Comparison of ENCODE assay signal across 1 cellular context in the genomic region with DNA sequence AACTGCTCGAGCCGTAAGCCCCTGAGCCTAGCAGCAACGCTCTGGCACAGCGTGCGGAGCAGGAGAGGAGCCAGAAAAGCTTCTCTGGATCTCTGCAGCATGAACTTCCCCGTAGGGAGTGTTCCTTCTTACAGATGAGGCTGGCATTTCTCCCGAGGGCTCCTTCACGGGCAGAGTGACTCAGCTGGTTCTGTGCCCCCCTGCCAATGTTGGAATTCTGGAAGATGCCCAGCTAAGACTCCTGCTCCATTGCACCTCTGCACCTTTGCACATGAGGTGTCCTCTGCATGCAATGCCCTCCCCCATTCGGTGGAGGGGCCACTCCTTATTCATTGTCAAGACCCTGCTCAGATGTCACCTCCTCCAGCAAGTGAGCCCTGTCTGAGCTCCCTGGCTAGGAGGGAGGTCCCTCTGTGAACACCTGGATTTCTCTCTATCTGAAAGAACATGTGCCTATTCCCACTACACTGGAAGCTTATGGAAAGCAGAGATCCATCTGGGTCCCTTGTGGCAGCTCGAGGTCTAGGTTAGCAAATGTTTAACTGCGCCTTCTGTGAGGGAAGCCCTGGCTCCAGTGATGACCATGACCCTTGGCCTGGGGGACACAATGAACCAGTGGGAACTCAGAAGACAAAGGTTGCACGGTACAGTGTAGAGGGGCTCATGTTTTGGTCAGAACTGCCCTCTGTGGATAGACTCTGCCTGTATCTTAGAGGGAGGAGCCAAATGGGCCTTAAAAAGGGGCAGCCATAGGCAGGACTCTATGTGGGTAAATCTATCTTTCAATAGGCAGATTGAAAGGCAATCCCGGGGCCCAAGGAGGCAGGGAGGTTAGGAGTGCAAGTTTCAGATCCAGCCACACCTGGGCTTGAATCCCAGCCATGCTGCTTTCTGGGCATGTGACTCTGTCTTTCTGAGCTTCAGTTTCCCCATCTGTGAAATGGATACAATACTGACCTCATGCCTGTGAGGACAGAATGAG.
A peak's percentile ranks its signal among the peaks of the same experiment; 100 is the strongest.
TF ChIP-seq lines count a peak whose summit lies in the region.

No MANE protein-coding gene starts in this region.

TF ChIP-seq in HepG2, 621 proteins besides CTCF, POLR2A, EP300 and RAD21 (continued from another document and continues in another):
- TF ChIP-seq, protein P1, sequence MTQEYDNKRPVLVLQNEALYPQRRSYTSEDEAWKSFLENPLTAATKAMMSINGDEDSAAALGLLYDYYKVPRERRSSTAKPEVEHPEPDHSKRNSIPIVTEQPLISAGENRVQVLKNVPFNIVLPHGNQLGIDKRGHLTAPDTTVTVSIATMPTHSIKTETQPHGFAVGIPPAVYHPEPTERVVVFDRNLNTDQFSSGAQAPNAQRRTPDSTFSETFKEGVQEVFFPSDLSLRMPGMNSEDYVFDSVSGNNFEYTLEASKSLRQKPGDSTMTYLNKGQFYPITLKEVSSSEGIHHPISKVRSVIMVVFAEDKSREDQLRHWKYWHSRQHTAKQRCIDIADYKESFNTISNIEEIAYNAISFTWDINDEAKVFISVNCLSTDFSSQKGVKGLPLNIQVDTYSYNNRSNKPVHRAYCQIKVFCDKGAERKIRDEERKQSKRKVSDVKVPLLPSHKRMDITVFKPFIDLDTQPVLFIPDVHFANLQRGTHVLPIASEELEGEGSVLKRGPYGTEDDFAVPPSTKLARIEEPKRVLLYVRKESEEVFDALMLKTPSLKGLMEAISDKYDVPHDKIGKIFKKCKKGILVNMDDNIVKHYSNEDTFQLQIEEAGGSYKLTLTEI (CRISPR knock-in tag; conservative IDR thresholded peaks at IDR 0.05) = no peak
- TF ChIP-seq MED1 (CRISPR knock-in tag; IDR thresholded peaks at IDR 0.05) (peak; percentile 79), TCF7L2 (IDR thresholded peaks at IDR 0.05; ENCODE audit: low read depth, low read length) (no peak), ZNF550 (CRISPR knock-in tag; IDR thresholded peaks at IDR 0.05; ENCODE audit: borderline replicate concordance) (no peak), ZNF788 (CRISPR knock-in tag; IDR thresholded peaks at IDR 0.05; ENCODE audit: borderline replicate concordance) (peak; percentile 69; the same call in 1 of the 2 replicates), ZFP62 (CRISPR knock-in tag; IDR thresholded peaks at IDR 0.05) (no peak), SPEN (CRISPR knock-in tag; IDR thresholded peaks at IDR 0.05; ENCODE audit: low read depth) (peak; percentile 68; the same call in 1 of the 2 replicates), ZNF10 (CRISPR knock-in tag; IDR thresholded peaks at IDR 0.05; ENCODE audit: borderline replicate concordance, low read depth) (no peak), YEATS2 (CRISPR knock-in tag; IDR thresholded peaks at IDR 0.05; ENCODE audit: borderline replicate concordance) (0 out of 2 replicates have a peak, but pooled peaks have one; percentile 16), ZNF75D (CRISPR knock-in tag; IDR thresholded peaks at IDR 0.05; ENCODE audit: borderline replicate concordance) (no peak), ZNF883 (CRISPR knock-in tag; IDR thresholded peaks at IDR 0.05; ENCODE audit: not compliant biosample characterization) (no peak), ZNF335 (CRISPR knock-in tag; IDR thresholded peaks at IDR 0.05) (no peak), NCOA1 (CRISPR knock-in tag; IDR thresholded peaks at IDR 0.05) (peak; percentile 78; the same call in 1 of the 2 replicates), KDM5A (IDR thresholded peaks at IDR 0.05; ENCODE audit: borderline replicate concordance, low read length) (no peak), ZNF446 (CRISPR knock-in tag; IDR thresholded peaks at IDR 0.05) (no peak), ZNF547 (CRISPR knock-in tag; IDR thresholded peaks at IDR 0.05) (no peak), ZNF484 (CRISPR knock-in tag; IDR thresholded peaks at IDR 0.05; ENCODE audit: borderline replicate concordance, low read depth) (no peak), ZKSCAN8 (CRISPR knock-in tag; IDR thresholded peaks at IDR 0.05; ENCODE audit: borderline replicate concordance) (peak; percentile 55; the same call in 1 of the 2 replicates), KLF9 (CRISPR knock-in tag; IDR thresholded peaks at IDR 0.05; ENCODE audit: low read depth) (no peak), HOXA9 (CRISPR knock-in tag; IDR thresholded peaks at IDR 0.05; ENCODE audit: borderline replicate concordance) (no peak), ZNF350 (CRISPR knock-in tag; IDR thresholded peaks at IDR 0.05; ENCODE audit: borderline replicate concordance, low read depth) (peak; percentile 64; the same call in 1 of the 2 replicates), FOXP1 (IDR thresholded peaks at IDR 0.05) (no peak), FOXP1 (CRISPR knock-in tag; IDR thresholded peaks at IDR 0.05) (peak; percentile 69; the same call in 1 of the 2 replicates), ZNF83 (CRISPR knock-in tag; IDR thresholded peaks at IDR 0.05; ENCODE audit: borderline replicate concordance) (no peak), HNRNPH1 (optimal IDR thresholded peaks at IDR 0.05; ENCODE audit: low read depth, low read length) (no peak), ZNF768 (CRISPR knock-in tag; IDR thresholded peaks at IDR 0.05) (no peak), FOXK1 (CRISPR knock-in tag; IDR thresholded peaks at IDR 0.05; ENCODE audit: borderline replicate concordance, low read depth) (peak; percentile 77; the same call in 1 of the 2 replicates), ATAD3A (CRISPR knock-in tag; IDR thresholded peaks at IDR 0.05) (no peak), CEBPB (IDR thresholded peaks at IDR 0.05; ENCODE audit: borderline replicate concordance, low read depth, low read length) (no peak), ATRX (CRISPR knock-in tag; IDR thresholded peaks at IDR 0.05; ENCODE audit: borderline replicate concordance) (no peak), NFE2 (CRISPR knock-in tag; IDR thresholded peaks at IDR 0.05) (no peak)
- TF ChIP-seq, protein P2, sequence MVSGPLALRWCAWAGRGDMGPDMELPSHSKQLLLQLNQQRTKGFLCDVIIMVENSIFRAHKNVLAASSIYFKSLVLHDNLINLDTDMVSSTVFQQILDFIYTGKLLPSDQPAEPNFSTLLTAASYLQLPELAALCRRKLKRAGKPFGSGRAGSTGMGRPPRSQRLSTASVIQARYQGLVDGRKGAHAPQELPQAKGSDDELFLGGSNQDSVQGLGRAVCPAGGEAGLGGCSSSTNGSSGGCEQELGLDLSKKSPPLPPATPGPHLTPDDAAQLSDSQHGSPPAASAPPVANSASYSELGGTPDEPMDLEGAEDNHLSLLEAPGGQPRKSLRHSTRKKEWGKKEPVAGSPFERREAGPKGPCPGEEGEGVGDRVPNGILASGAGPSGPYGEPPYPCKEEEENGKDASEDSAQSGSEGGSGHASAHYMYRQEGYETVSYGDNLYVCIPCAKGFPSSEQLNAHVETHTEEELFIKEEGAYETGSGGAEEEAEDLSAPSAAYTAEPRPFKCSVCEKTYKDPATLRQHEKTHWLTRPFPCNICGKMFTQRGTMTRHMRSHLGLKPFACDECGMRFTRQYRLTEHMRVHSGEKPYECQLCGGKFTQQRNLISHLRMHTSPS (CRISPR knock-in tag; IDR thresholded peaks at IDR 0.05; ENCODE audit: low read depth) = no peak
- TF ChIP-seq, protein P3, sequence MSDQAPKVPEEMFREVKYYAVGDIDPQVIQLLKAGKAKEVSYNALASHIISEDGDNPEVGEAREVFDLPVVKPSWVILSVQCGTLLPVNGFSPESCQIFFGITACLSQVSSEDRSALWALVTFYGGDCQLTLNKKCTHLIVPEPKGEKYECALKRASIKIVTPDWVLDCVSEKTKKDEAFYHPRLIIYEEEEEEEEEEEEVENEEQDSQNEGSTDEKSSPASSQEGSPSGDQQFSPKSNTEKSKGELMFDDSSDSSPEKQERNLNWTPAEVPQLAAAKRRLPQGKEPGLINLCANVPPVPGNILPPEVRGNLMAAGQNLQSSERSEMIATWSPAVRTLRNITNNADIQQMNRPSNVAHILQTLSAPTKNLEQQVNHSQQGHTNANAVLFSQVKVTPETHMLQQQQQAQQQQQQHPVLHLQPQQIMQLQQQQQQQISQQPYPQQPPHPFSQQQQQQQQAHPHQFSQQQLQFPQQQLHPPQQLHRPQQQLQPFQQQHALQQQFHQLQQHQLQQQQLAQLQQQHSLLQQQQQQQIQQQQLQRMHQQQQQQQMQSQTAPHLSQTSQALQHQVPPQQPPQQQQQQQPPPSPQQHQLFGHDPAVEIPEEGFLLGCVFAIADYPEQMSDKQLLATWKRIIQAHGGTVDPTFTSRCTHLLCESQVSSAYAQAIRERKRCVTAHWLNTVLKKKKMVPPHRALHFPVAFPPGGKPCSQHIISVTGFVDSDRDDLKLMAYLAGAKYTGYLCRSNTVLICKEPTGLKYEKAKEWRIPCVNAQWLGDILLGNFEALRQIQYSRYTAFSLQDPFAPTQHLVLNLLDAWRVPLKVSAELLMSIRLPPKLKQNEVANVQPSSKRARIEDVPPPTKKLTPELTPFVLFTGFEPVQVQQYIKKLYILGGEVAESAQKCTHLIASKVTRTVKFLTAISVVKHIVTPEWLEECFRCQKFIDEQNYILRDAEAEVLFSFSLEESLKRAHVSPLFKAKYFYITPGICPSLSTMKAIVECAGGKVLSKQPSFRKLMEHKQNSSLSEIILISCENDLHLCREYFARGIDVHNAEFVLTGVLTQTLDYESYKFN (CRISPR knock-in tag; conservative IDR thresholded peaks at IDR 0.05) = peak; percentile 96
- TF ChIP-seq, protein P4, sequence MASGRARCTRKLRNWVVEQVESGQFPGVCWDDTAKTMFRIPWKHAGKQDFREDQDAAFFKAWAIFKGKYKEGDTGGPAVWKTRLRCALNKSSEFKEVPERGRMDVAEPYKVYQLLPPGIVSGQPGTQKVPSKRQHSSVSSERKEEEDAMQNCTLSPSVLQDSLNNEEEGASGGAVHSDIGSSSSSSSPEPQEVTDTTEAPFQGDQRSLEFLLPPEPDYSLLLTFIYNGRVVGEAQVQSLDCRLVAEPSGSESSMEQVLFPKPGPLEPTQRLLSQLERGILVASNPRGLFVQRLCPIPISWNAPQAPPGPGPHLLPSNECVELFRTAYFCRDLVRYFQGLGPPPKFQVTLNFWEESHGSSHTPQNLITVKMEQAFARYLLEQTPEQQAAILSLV (CRISPR knock-in tag; IDR thresholded peaks at IDR 0.05; ENCODE audit: borderline replicate concordance) = peak; percentile 22; the same call in 1 of the 2 replicates
- TF ChIP-seq, protein P5, sequence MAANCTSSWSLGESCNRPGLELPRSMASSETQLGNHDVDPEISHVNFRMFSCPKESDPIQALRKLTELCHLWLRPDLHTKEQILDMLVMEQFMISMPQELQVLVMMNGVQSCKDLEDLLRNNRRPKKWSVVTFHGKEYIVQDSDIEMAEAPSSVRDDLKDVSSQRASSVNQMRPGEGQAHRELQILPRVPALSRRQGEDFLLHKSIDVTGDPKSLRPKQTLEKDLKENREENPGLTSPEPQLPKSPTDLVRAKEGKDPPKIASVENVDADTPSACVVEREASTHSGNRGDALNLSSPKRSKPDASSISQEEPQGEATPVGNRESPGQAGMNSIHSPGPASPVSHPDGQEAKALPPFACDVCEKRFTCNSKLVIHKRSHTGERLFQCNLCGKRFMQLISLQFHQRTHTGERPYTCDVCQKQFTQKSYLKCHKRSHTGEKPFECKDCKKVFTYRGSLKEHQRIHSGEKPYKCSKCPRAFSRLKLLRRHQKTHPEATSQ (CRISPR knock-in tag; IDR thresholded peaks at IDR 0.05; ENCODE audit: borderline replicate concordance) = no peak
- TF ChIP-seq, protein P6, sequence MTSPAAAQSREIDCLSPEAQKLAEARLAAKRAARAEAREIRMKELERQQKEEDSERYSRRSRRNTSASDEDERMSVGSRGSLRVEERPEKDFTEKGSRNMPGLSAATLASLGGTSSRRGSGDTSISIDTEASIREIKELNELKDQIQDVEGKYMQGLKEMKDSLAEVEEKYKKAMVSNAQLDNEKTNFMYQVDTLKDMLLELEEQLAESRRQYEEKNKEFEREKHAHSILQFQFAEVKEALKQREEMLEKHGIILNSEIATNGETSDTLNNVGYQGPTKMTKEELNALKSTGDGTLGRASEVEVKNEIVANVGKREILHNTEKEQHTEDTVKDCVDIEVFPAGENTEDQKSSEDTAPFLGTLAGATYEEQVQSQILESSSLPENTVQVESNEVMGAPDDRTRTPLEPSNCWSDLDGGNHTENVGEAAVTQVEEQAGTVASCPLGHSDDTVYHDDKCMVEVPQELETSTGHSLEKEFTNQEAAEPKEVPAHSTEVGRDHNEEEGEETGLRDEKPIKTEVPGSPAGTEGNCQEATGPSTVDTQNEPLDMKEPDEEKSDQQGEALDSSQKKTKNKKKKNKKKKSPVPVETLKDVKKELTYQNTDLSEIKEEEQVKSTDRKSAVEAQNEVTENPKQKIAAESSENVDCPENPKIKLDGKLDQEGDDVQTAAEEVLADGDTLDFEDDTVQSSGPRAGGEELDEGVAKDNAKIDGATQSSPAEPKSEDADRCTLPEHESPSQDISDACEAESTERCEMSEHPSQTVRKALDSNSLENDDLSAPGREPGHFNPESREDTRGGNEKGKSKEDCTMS (CRISPR knock-in tag; conservative IDR thresholded peaks at IDR 0.05) = no peak
- TF ChIP-seq, protein P7, sequence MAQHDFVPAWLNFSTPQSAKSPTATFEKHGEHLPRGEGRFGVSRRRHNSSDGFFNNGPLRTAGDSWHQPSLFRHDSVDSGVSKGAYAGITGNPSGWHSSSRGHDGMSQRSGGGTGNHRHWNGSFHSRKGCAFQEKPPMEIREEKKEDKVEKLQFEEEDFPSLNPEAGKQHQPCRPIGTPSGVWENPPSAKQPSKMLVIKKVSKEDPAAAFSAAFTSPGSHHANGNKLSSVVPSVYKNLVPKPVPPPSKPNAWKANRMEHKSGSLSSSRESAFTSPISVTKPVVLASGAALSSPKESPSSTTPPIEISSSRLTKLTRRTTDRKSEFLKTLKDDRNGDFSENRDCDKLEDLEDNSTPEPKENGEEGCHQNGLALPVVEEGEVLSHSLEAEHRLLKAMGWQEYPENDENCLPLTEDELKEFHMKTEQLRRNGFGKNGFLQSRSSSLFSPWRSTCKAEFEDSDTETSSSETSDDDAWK (CRISPR knock-in tag; IDR thresholded peaks at IDR 0.05) = no peak
- TF ChIP-seq, protein P8, sequence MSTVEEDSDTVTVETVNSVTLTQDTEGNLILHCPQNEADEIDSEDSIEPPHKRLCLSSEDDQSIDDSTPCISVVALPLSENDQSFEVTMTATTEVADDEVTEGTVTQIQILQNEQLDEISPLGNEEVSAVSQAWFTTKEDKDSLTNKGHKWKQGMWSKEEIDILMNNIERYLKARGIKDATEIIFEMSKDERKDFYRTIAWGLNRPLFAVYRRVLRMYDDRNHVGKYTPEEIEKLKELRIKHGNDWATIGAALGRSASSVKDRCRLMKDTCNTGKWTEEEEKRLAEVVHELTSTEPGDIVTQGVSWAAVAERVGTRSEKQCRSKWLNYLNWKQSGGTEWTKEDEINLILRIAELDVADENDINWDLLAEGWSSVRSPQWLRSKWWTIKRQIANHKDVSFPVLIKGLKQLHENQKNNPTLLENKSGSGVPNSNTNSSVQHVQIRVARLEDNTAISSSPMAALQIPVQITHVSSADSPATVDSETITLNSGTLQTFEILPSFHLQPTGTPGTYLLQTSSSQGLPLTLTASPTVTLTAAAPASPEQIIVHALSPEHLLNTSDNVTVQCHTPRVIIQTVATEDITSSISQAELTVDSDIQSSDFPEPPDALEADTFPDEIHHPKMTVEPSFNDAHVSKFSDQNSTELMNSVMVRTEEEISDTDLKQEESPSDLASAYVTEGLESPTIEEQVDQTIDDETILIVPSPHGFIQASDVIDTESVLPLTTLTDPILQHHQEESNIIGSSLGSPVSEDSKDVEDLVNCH (CRISPR knock-in tag; IDR thresholded peaks at IDR 0.05) = no peak
- TF ChIP-seq, protein P9, sequence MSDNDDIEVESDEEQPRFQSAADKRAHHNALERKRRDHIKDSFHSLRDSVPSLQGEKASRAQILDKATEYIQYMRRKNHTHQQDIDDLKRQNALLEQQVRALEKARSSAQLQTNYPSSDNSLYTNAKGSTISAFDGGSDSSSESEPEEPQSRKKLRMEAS (IDR thresholded peaks at IDR 0.05) = peak; percentile 69
- TF ChIP-seq, protein P10, sequence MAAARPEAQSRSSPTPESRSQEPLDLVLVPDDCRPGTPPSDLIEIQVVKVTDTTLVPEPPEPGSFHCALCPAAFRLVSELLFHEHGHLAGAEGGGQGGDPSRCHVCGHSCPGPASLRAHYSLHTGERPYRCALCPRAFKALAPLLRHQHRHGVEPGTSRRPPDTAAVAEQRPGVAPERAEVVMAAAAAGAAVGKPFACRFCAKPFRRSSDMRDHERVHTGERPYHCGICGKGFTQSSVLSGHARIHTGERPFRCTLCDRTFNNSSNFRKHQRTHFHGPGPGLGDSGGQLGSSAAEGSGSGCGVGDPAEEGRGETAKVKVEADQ (CRISPR knock-in tag; IDR thresholded peaks at IDR 0.05; ENCODE audit: borderline replicate concordance) = no peak
